In genomic region chr1:6441586-6441985, GRCh38 we compare ENCODE assay signal across 1 cellular context.
TF ChIP-seq lines count a peak whose summit lies in the region.

No MANE protein-coding gene starts in this region.

TF ChIP-seq in GM23338, 12 proteins besides CTCF, POLR2A, EP300 and RAD21 (continued from another document):
- TF ChIP-seq ZNF462 (CRISPR knock-in tag; IDR thresholded peaks at IDR 0.05), result no peak
- TF ChIP-seq ZNF331 (CRISPR knock-in tag; IDR thresholded peaks at IDR 0.05; ENCODE audit: low read depth), result no peak
- TF ChIP-seq NANOG (IDR thresholded peaks at IDR 0.05; ENCODE audit: borderline replicate concordance), result no peak
- no peak for TF ChIP-seq POLR2AphosphoS5 (IDR thresholded peaks at IDR 0.05; ENCODE audit: low read depth)
- TF ChIP-seq REST (IDR thresholded peaks at IDR 0.05; ENCODE audit: unreplicated experiment), result no peak
